ENCODE assay signal across 8 cellular contexts in genomic region chr11:43852057-43852636, GRCh38. TPM values are rescaled to one million over a fixed set of nuclear protein-coding genes. Genes with fewer than 3 reads are reported as not detected.
DNase-seq lines count a peak whose midpoint lies in the region; ATAC-seq and TF ChIP-seq lines count a peak whose summit lies in the region.

No MANE protein-coding gene starts in this region.

- H3K9me3 ChIP-seq in mammary epithelial cell (replicated peaks; ENCODE audit: insufficient read depth, low read length) = no peaks in the 10 kb centered on the region

- CTCF ChIA-PET in mammary epithelial cell (lab: Charles Lee; ENCODE audit: low non-redundant PET) = interaction anchor here (0.6 to 1.3 kb wide), 6 partner anchors 17 to 285 kb away, joined by 3 to 9 read pairs (median 4); no protein-coding TSS in a partner anchor

- intact Hi-C loops in mammary epithelial cell (cut with micrococcal nuclease) (loop anchor here (1.0 to 2.0 kb wide), 3 partner anchors 27 to 348 kb away; no protein-coding TSS in a partner anchor), left colon (cut with DNase I, micrococcal nuclease) (no loop called here)

- no peak overlapping the region for H2AFZ ChIP-seq in mammary epithelial cell (ENCODE audit: low read depth, low read length)

- no peaks in the 10 kb centered on the region for H3K79me2 ChIP-seq in mammary epithelial cell (ENCODE audit: insufficient read depth, low read length)

- ATAC-seq in HG02610 (IDR thresholded peaks at IDR 0.05; ENCODE audit: unreplicated experiment) (peak; percentile 78), left colon (peak; percentile 69)

- H3K27me3 ChIP-seq in mammary epithelial cell (ENCODE audit: insufficient read depth, low read length) = no peaks in the 10 kb centered on the region

- 0% methylated on average over 4 of the region's 4 CpGs for WGBS in mammary epithelial cell (ENCODE audit: low coverage, missing lambda C conversion rate)

- peak; percentile 5 for DNase-seq in NK-92 treated with Interleukin-12 subunit alpha and Interleukin-12 subunit beta, amount 100 ng/mL, for 24 hours (lab: John Stamatoyannopoulos, UW)
- no peak for DNase-seq in NK-92 (lab: John Stamatoyannopoulos, UW; ENCODE audit: unreplicated experiment)
- peak; percentile 58 for DNase-seq in NCI-H146 treated with DMSO at 0.1 percent for 48 hours (lab: John Stamatoyannopoulos, UW; ENCODE audit: unreplicated experiment)
- peak; percentile 59 for DNase-seq in mammary epithelial cell
- peak in 1 of 2 donors; percentile 59 for DNase-seq in left colon
- DNase-seq in stimulated activated CD4-positive, alpha-beta T cell treated with anti-CD3 and anti-CD28 coated beads, Interleukin-4, amount 100 ng/mL, for 4 hours = peak; percentile 50 to 55

- H4K20me1 ChIP-seq in mammary epithelial cell (ENCODE audit: insufficient read depth, low read length) = no peaks in the 10 kb centered on the region

- no TSS peak for BruUV-seq in mammary epithelial cell (replicated peaks; lab: Mats Ljungman, UMichigan)

- H3K27ac ChIP-seq in VCaP (no peak overlapping the region), mammary epithelial cell (ENCODE audit: insufficient read depth, low read depth, low read length) (no peak overlapping the region)

- in situ Hi-C loops in mammary epithelial cell (cut with MboI; ENCODE audit: low sequenced_read_pairs in 2 of 2) = loop anchor here in 1 of 2 donors (5.0 to 10.0 kb wide), 2 partner anchors 277 to 350 kb away; no protein-coding TSS in a partner anchor

- peaks cover 5% of the 10 kb centered on the region for H3K4me1 ChIP-seq in mammary epithelial cell (ENCODE audit: insufficient read depth, low read length)

- H3K9ac ChIP-seq in mammary epithelial cell (ENCODE audit: insufficient read depth, low read length) = no peak overlapping the region

- TF ChIP-seq CTCF in VCaP (conservative IDR thresholded peaks at IDR 0.05) (peak; percentile 84), mammary epithelial cell (conservative IDR thresholded peaks at IDR 0.05 in 1 of 2, IDR thresholded peaks at IDR 0.05 in 1 of 2; ENCODE audit: extremely low read depth in 1 of 2, insufficient read depth in 1 of 2, low read depth in 1 of 2, low read length in 2 of 2) (peak; percentile 84 to 87)

- H3K4me3 ChIP-seq in mammary epithelial cell (replicated peaks in 1 of 3; ENCODE audit: insufficient read depth in 1 of 3, low read depth in 2 of 3, low read length in 3 of 3) = no peak overlapping the region

- H3K4me2 ChIP-seq in mammary epithelial cell (ENCODE audit: insufficient read depth, low read depth, low read length) = no peak overlapping the region

- dilution Hi-C loops in mammary epithelial cell (cut with HindIII; ENCODE audit: low sequenced_read_pairs) = no loop called here

- H3K36me3 ChIP-seq in mammary epithelial cell (ENCODE audit: insufficient read depth, low read length) = peaks cover 8% of the 10 kb centered on the region

RNA-seq across cellular contexts. Expression of gene ALKBH3, which starts 28.5 kb away (rescaled TPM):
- total RNA-seq in mammary epithelial cell (10 to 100 TPM; 38.8 to 50.7 TPM), left colon (10 to 100 TPM; 22.7 to 29.9 TPM)
- 35.1 TPM for polyA plus RNA-seq in mammary epithelial cell
- polyA minus RNA-seq in mammary epithelial cell = 27.2 TPM
